Comparison of ENCODE assay signal across 17 cellular contexts in genomic region chr9:116066221-116066620, GRCh38.
DNase-seq lines count a peak whose midpoint lies in the region; ATAC-seq and TF ChIP-seq lines count a peak whose summit lies in the region.
"Had no signal": no experiment of that assay in that cellular context is flagged by ENCODE, and none has a peak within 500 bp of the region (broad histone marks: within the 10 kb centered on the region; RNA-seq: fewer than 3 reads in every experiment).

No MANE protein-coding gene starts in this region.

- H2AFZ ChIP-seq in GM23248: no peak overlapping the region
- H2AFZ ChIP-seq: GM23338 had no signal

- H3K4me3 ChIP-seq in GM23248 (no peak overlapping the region), choroid plexus epithelial cell (ENCODE audit: low read depth, low read length) (no peak overlapping the region)
- H3K4me3 ChIP-seq: BLaER1 treated with 17β-estradiol and CSF1 and Interleukin-3, amounts not matched to agents 10 nM and 100 nM; GM23338 had no signal

- H3K9me2 ChIP-seq in GM23248 (ENCODE audit: insufficient read depth): no peaks in the 10 kb centered on the region

- no peak overlapping the region for H3K4me3 Mint-ChIP-seq in type B pancreatic cell
- H3K4me3 Mint-ChIP-seq: B cell; CD8-positive, alpha-beta memory T cell; GM23338 had no signal

- no peaks in the 10 kb centered on the region for H3K9me3 ChIP-seq in GM23248 (ENCODE audit: low read depth)
- H3K9me3 ChIP-seq: BLaER1 treated with 17β-estradiol and CSF1 and Interleukin-3, amounts not matched to agents 10 nM and 100 nM had no signal

- WGBS in GM23248 (ENCODE audit: low coverage in 1 of 2, low lambda C conversion rate in 2 of 2, missing lambda C conversion rate in 2 of 2), 2 experiments: 56 to 63% methylated on average over 3 of the region's 3 CpGs

- no peaks in the 10 kb centered on the region for H3K36me3 ChIP-seq in GM23248 (ENCODE audit: low read depth)
- H3K36me3 ChIP-seq: BLaER1 treated with 17β-estradiol and CSF1 and Interleukin-3, amounts not matched to agents 10 nM and 100 nM had no signal

- H3K9me3 Mint-ChIP-seq in type B pancreatic cell: no peaks in the 10 kb centered on the region
- H3K9me3 Mint-ChIP-seq: GM23338 had no signal

- peaks cover 20% of the 10 kb centered on the region for H3F3A ChIP-seq in GM23248 (ENCODE audit: insufficient read depth)

- no peak overlapping the region for H3K27ac Mint-ChIP-seq in type B pancreatic cell
- H3K27ac Mint-ChIP-seq: B cell; CD8-positive, alpha-beta memory T cell; GM23338 had no signal

- no peak for ATAC-seq in HG03354 (IDR thresholded peaks at IDR 0.05; ENCODE audit: poor library complexity, severe bottlenecking, unreplicated experiment)
- ATAC-seq: GM23338 had no signal

- DNase-seq in GM23248 (peak; percentile 40), HT1080 (ENCODE audit: low read depth) (peak; percentile 8), choroid plexus epithelial cell (ENCODE audit: low read depth) (peak; percentile 33), iris pigment epithelial cell (ENCODE audit: low read depth) (peak; percentile 42), middle frontal gyrus (ENCODE audit: extremely low spot score, low spot score) (no peak), type B pancreatic cell (ENCODE audit: extremely low spot score, unreplicated experiment) (no peak)
- DNase-seq: CD8-positive, alpha-beta memory T cell; COR-L47; DMS 273 treated with DMSO at 0.1 percent for 48 hours; DMS53; DND-41; EL; H7 had no signal

- H3K4me1 Mint-ChIP-seq in type B pancreatic cell (ENCODE audit: unreplicated experiment): no peaks in the 10 kb centered on the region
- H3K4me1 Mint-ChIP-seq: B cell; CD8-positive, alpha-beta memory T cell; GM23338 had no signal

- no peak overlapping the region for H3K27ac ChIP-seq in GM23248
- H3K27ac ChIP-seq: BLaER1 treated with 17β-estradiol and CSF1 and Interleukin-3, amounts not matched to agents 10 nM and 100 nM had no signal

- TF ChIP-seq CTCF in choroid plexus epithelial cell (conservative IDR thresholded peaks at IDR 0.05; ENCODE audit: low read depth, low read length) (no peak), type B pancreatic cell (conservative IDR thresholded peaks at IDR 0.05) (no peak)

- no peaks in the 10 kb centered on the region for H4K20me1 ChIP-seq in GM23248 (ENCODE audit: insufficient read depth)
- H4K20me1 ChIP-seq: BLaER1 treated with 17β-estradiol and CSF1 and Interleukin-3, amounts not matched to agents 10 nM and 100 nM had no signal

- H3K9ac ChIP-seq in GM23248: no peak overlapping the region
- H3K9ac ChIP-seq: BLaER1 treated with 17β-estradiol and CSF1 and Interleukin-3, amounts not matched to agents 10 nM and 100 nM had no signal

- H3K27me3 Mint-ChIP-seq in type B pancreatic cell: peaks cover 3% of the 10 kb centered on the region
- H3K27me3 Mint-ChIP-seq: B cell; CD8-positive, alpha-beta memory T cell had no signal

- peaks cover 16% of the 10 kb centered on the region for H3K4me1 ChIP-seq in GM23248 (ENCODE audit: insufficient read depth)
- H3K4me1 ChIP-seq: BLaER1 treated with 17β-estradiol and CSF1 and Interleukin-3, amounts not matched to agents 10 nM and 100 nM had no signal

- H3K79me2 ChIP-seq in GM23248 (ENCODE audit: insufficient read depth): no peaks in the 10 kb centered on the region

- in situ Hi-C loops in GM23248 (cut with MboI): no loop called here

- H3K4me2 ChIP-seq in GM23248 (ENCODE audit: unreplicated experiment): no peak overlapping the region
- H3K4me2 ChIP-seq: BLaER1 treated with 17β-estradiol and CSF1 and Interleukin-3, amounts not matched to agents 10 nM and 100 nM; GM23338 had no signal

- no peaks in the 10 kb centered on the region for H3K36me3 Mint-ChIP-seq in type B pancreatic cell
- H3K36me3 Mint-ChIP-seq: CD8-positive, alpha-beta memory T cell had no signal

- H3K27me3 ChIP-seq in GM23248 (replicated peaks; ENCODE audit: insufficient read depth): no peaks in the 10 kb centered on the region
- H3K27me3 ChIP-seq: BLaER1 treated with 17β-estradiol and CSF1 and Interleukin-3, amounts not matched to agents 10 nM and 100 nM had no signal

Comparison
In these comparisons a context has a peak if more than half of its experiments do, and no peak if none do; other contexts are left out.
1. DNase-seq: peak in GM23248 (single experiment), HT1080 (single experiment), choroid plexus epithelial cell (single experiment) and iris pigment epithelial cell (single experiment); none in middle frontal gyrus (single experiment) and type B pancreatic cell (single experiment).